Comparison of ENCODE assay signal across 16 cellular contexts in the genomic region with DNA sequence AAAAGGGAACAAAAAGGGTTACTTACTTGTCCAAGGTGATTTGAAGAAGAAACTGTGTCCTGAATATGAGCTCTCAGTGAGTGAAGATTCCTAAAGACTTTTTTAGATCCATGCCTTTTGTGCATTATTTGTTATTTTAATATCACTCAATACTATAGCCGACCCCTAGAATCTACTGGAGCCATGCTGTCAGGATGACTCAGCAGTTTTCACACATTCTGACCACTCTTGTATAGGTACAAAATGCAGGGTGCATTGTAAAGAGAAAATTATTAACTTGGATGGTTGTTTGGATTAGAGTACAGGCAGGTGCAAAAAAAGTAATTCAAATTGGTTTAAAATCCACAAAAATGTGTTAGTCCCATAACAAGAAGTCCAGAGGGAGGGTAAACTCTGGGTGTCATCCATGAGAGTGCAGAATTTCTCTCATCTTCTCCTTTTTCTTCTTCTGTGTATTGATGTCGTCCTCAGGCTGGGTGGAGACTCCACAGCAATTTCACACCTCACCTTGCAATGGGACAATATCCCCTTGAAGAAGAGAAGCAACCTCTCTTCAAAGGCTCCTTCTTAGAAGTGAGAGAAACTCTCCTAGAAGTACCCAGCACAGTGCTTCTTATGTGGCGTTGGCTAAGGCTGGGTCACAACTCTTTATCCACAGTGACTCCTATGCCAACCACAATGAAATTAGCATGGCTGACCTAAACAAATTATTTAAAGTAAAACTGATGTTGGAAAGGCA.
DNase-seq lines count a peak whose midpoint lies in the region; ATAC-seq, FAIRE-seq and TF ChIP-seq lines count a peak whose summit lies in the region.
"Had no signal": no experiment of that assay in that cellular context is flagged by ENCODE, and none has a peak within 500 bp of the region (broad histone marks: within the 10 kb centered on the region; RNA-seq: fewer than 3 reads in every experiment).

No MANE protein-coding gene starts in this region.

- no peak overlapping the region for H2BK12ac ChIP-seq in mesenchymal stem cell (ENCODE audit: low read length in 2 of 2)

- H3K36me3 ChIP-seq in IMR-90 (ENCODE audit: control insufficient read depth, insufficient read depth, low read length): no peaks in the 10 kb centered on the region
- H3K36me3 ChIP-seq in mesenchymal stem cell (ENCODE audit: control insufficient read depth in 1 of 2, insufficient read depth in 2 of 2, low read depth in 1 of 2, low read length in 2 of 2): no peaks in the 10 kb centered on the region

- H3K27me3 ChIP-seq in IMR-90 (ENCODE audit: control insufficient read depth, insufficient read depth, low read length) (no peaks in the 10 kb centered on the region; the same call in 1 of the 2 replicates), mesenchymal stem cell (ENCODE audit: control insufficient read depth in 1 of 2, insufficient read depth in 1 of 2, low read length in 2 of 2) (no peaks in the 10 kb centered on the region)

- H3K18ac ChIP-seq in IMR-90 (ENCODE audit: low read depth, low read length) (no peak overlapping the region), mesenchymal stem cell (ENCODE audit: low read depth in 1 of 2, low read length in 2 of 2) (no peak overlapping the region)

- peaks cover 26% of the 10 kb centered on the region for H3K4me1 Mint-ChIP-seq in activated CD4-positive, alpha-beta memory T cell treated with anti-CD3 and anti-CD28 coated beads, Interleukin-2, amount 10 ng/mL, durations not matched to agents 7 days and 5 days
- peaks cover 14% of the 10 kb centered on the region for H3K4me1 Mint-ChIP-seq in activated CD4-positive, alpha-beta memory T cell treated with anti-CD3 and anti-CD28 coated beads for 36 hours (ENCODE audit: low read depth)
- H3K4me1 Mint-ChIP-seq: B cell, H9 had no signal

- H3K9me3 ChIP-seq in A549 (peaks cover 7% of the 10 kb centered on the region; the same call in 2 of the 3 replicates), IMR-90 (ENCODE audit: control insufficient read depth, insufficient read depth, low read length) (no peaks in the 10 kb centered on the region), mesenchymal stem cell (ENCODE audit: control insufficient read depth, low read length) (peaks cover 1% of the 10 kb centered on the region)

- H3K4me1 ChIP-seq in A549: peaks cover 17% of the 10 kb centered on the region
- H3K4me1 ChIP-seq in IMR-90 (ENCODE audit: control insufficient read depth, insufficient read depth, low read length): no peaks in the 10 kb centered on the region
- H3K4me1 ChIP-seq in mesenchymal stem cell (ENCODE audit: control insufficient read depth, insufficient read depth, low read depth, low read length): no peaks in the 10 kb centered on the region

- in situ Hi-C loops in IMR-90 (cut with MboI; ENCODE audit: low sequenced_read_pairs): no loop called here

- H2BK15ac ChIP-seq in IMR-90 (ENCODE audit: low read depth, low read length) (no peak overlapping the region), mesenchymal stem cell (ENCODE audit: low read depth, poor library complexity, severe bottlenecking) (no peak overlapping the region)

- H3K4me2 ChIP-seq in A549 (no peak overlapping the region), IMR-90 (ENCODE audit: low read depth, low read length) (no peak overlapping the region), mesenchymal stem cell (ENCODE audit: low read length, poor library complexity, severe bottlenecking) (no peak overlapping the region)

- dilution Hi-C loops in IMR-90 (cut with HindIII; ENCODE audit: low sequenced_read_pairs, unreplicated experiment): no loop called here

- CTCF ChIA-PET in activated CD4-positive, alpha-beta memory T cell treated with anti-CD3 and anti-CD28 coated beads, Interleukin-2, amount 10 ng/mL, durations not matched to agents 7 days and 5 days (lab: Charles Lee): no interaction called here
- CTCF ChIA-PET in activated CD4-positive, alpha-beta memory T cell treated with anti-CD3 and anti-CD28 coated beads for 36 hours (lab: Charles Lee): no interaction called here
- CTCF ChIA-PET in A549 (lab: Yijun Ruan, JAX): interaction anchor here (1.2 to 1.7 kb wide), 2 partner anchors 11 to 24 kb away, joined by 3 to 7 read pairs; no protein-coding TSS in a partner anchor
- CTCF ChIA-PET in IMR-90 (lab: Yijun Ruan, JAX): no interaction called here

- peak overlapping the region; percentile 27 for H3K27ac Mint-ChIP-seq in activated CD4-positive, alpha-beta memory T cell treated with anti-CD3 and anti-CD28 coated beads, Interleukin-2, amount 10 ng/mL, durations not matched to agents 7 days and 5 days
- H3K27ac Mint-ChIP-seq in activated CD4-positive, alpha-beta memory T cell treated with anti-CD3 and anti-CD28 coated beads for 36 hours: no peak overlapping the region
- H3K27ac Mint-ChIP-seq: B cell; CD4-positive, alpha-beta T cell; H9 had no signal

- H3K36me3 Mint-ChIP-seq in activated CD4-positive, alpha-beta memory T cell treated with anti-CD3 and anti-CD28 coated beads, Interleukin-2, amount 10 ng/mL, durations not matched to agents 7 days and 5 days (ENCODE audit: low read depth): peaks cover 80% of the 10 kb centered on the region
- peaks cover 42% of the 10 kb centered on the region for H3K36me3 Mint-ChIP-seq in activated CD4-positive, alpha-beta memory T cell treated with anti-CD3 and anti-CD28 coated beads for 36 hours

- H2AK9ac ChIP-seq in IMR-90 (replicated peaks; ENCODE audit: low read depth, low read length, poor library complexity): no peak overlapping the region

- no peak overlapping the region for H3K23ac ChIP-seq in IMR-90 (ENCODE audit: low read depth, low read length)
- no peak overlapping the region for H3K23ac ChIP-seq in mesenchymal stem cell (ENCODE audit: low read length in 2 of 2)

- H4K8ac ChIP-seq in IMR-90 (ENCODE audit: low read depth in 2 of 2, low read length in 2 of 2) (no peak overlapping the region), mesenchymal stem cell (ENCODE audit: low read length) (no peak overlapping the region)

- TF ChIP-seq CTCF in A549 (IDR thresholded peaks at IDR 0.05) (no peak), IMR-90 (conservative IDR thresholded peaks at IDR 0.05; ENCODE audit: low read depth, low read length) (no peak)

- H2AFZ ChIP-seq in IMR-90 (replicated peaks; ENCODE audit: low read length, poor library complexity) (no peak overlapping the region), mesenchymal stem cell (ENCODE audit: low read depth, low read length) (no peak overlapping the region)
- H2AFZ ChIP-seq: GM23248 had no signal

- TF ChIP-seq EP300 in A549 (IDR thresholded peaks at IDR 0.05): no peak

- no peaks in the 10 kb centered on the region for H4K20me1 ChIP-seq in IMR-90 (ENCODE audit: insufficient read depth, low read length)

- no peaks in the 10 kb centered on the region for H3K27me3 Mint-ChIP-seq in activated CD4-positive, alpha-beta memory T cell treated with anti-CD3 and anti-CD28 coated beads, Interleukin-2, amount 10 ng/mL, durations not matched to agents 7 days and 5 days
- H3K27me3 Mint-ChIP-seq in activated CD4-positive, alpha-beta memory T cell treated with anti-CD3 and anti-CD28 coated beads for 36 hours: no peaks in the 10 kb centered on the region
- H3K27me3 Mint-ChIP-seq: B cell; CD4-positive, alpha-beta T cell had no signal

- TF ChIP-seq RAD21 in A549 (conservative IDR thresholded peaks at IDR 0.05 in 1 of 2, IDR thresholded peaks at IDR 0.05 in 1 of 2) (no peak), IMR-90 (IDR thresholded peaks at IDR 0.05; ENCODE audit: low read length) (no peak)

- H2BK120ac ChIP-seq in IMR-90 (ENCODE audit: low read depth, low read length) (no peak overlapping the region), mesenchymal stem cell (ENCODE audit: low read depth, low read length) (no peak overlapping the region)

- intact Hi-C loops in activated CD4-positive, alpha-beta memory T cell treated with anti-CD3 and anti-CD28 coated beads for 36 hours (cut with micrococcal nuclease): no loop called here
- intact Hi-C loops in IMR-90 (cut with micrococcal nuclease): no loop called here

- H3K27ac ChIP-seq in A549 (peak overlapping the region; percentile 51 to 72; a peak in 5 of 6 replicates), IMR-90 (ENCODE audit: insufficient read depth, low read length) (no peak overlapping the region), mesenchymal stem cell (ENCODE audit: low read length, poor library complexity, severe bottlenecking) (no peak overlapping the region)
- H3K27ac ChIP-seq: GM23248 had no signal

- H3K4me3 Mint-ChIP-seq in activated CD4-positive, alpha-beta memory T cell treated with anti-CD3 and anti-CD28 coated beads, Interleukin-2, amount 10 ng/mL, durations not matched to agents 7 days and 5 days: no peak overlapping the region
- no peak overlapping the region for H3K4me3 Mint-ChIP-seq in activated CD4-positive, alpha-beta memory T cell treated with anti-CD3 and anti-CD28 coated beads for 36 hours
- H3K4me3 Mint-ChIP-seq: B cell; CD4-positive, alpha-beta T cell; H9 had no signal

- TF ChIP-seq POLR2A in A549 (IDR thresholded peaks at IDR 0.05; ENCODE audit: low read length): no peak
- TF ChIP-seq POLR2A in IMR-90 (IDR thresholded peaks at IDR 0.05; ENCODE audit: low read depth, low read length): no peak

- WGBS in A549 (ENCODE audit: missing lambda C conversion rate): 90% methylated on average over 3 of the region's 3 CpGs
- WGBS in IMR-90 (ENCODE audit: extremely low coverage in 2 of 2, insufficient read length in 1 of 2), 2 experiments: no CpG with 5 or more reads among the region's 3 CpGs
- WGBS in mesenchymal stem cell: 96% methylated on average over 2 of the region's 3 CpGs

- no peak overlapping the region for H2BK5ac ChIP-seq in IMR-90 (ENCODE audit: low read depth, low read length, poor library complexity, severe bottlenecking)
- peak overlapping the region; percentile 66 for H2BK5ac ChIP-seq in mesenchymal stem cell (ENCODE audit: low read depth, low read length, poor library complexity, severe bottlenecking)

- peaks cover 8% of the 10 kb centered on the region for H3K9me3 Mint-ChIP-seq in activated CD4-positive, alpha-beta memory T cell treated with anti-CD3 and anti-CD28 coated beads, Interleukin-2, amount 10 ng/mL, durations not matched to agents 7 days and 5 days
- no peaks in the 10 kb centered on the region for H3K9me3 Mint-ChIP-seq in activated CD4-positive, alpha-beta memory T cell treated with anti-CD3 and anti-CD28 coated beads for 36 hours
- H3K9me3 Mint-ChIP-seq: CD4-positive, alpha-beta T cell had no signal

- no peak for DNase-seq in activated CD4-positive, alpha-beta memory T cell treated with anti-CD3 and anti-CD28 coated beads, Interleukin-2, amount 10 ng/mL, durations not matched to agents 7 days and 5 days
- no peak for DNase-seq in activated CD4-positive, alpha-beta memory T cell treated with anti-CD3 and anti-CD28 coated beads for 36 hours
- DNase-seq in A549 (ENCODE audit: low read depth in 1 of 2, low spot score in 1 of 2) (no peak), IMR-90 (no peak), mesenchymal stem cell (no peak), NCI-H1930 (lab: John Stamatoyannopoulos, UW) (no peak)
- DNase-seq: C1 segment of cervical spinal cord; Calu3; CD4-positive, alpha-beta T cell; DMS 273 treated with DMSO at 0.1 percent for 48 hours; GM23248; H9 had no signal

- no TSS peak for BruUV-seq in IMR-90 (replicated peaks; lab: Mats Ljungman, UMichigan)

- H3K79me1 ChIP-seq in IMR-90 (ENCODE audit: low read depth in 1 of 2, low read length in 2 of 2) (no peaks in the 10 kb centered on the region), mesenchymal stem cell (replicated peaks; ENCODE audit: low read length, poor library complexity, severe bottlenecking) (no peaks in the 10 kb centered on the region)

- H3K4ac ChIP-seq in IMR-90 (ENCODE audit: low read depth, low read length) (no peak overlapping the region), mesenchymal stem cell (ENCODE audit: low read depth in 1 of 2, low read length in 2 of 2) (no peak overlapping the region)

- POLR2A ChIA-PET in activated CD4-positive, alpha-beta memory T cell treated with anti-CD3 and anti-CD28 coated beads, Interleukin-2, amount 10 ng/mL, durations not matched to agents 7 days and 5 days (lab: Charles Lee): no interaction called here
- POLR2A ChIA-PET in activated CD4-positive, alpha-beta memory T cell treated with anti-CD3 and anti-CD28 coated beads for 36 hours (lab: Charles Lee): no interaction called here
- POLR2A ChIA-PET in A549 (lab: Yijun Ruan, JAX) (no interaction called here), IMR-90 (lab: Charles Lee; ENCODE audit: unreplicated experiment) (no interaction called here)

- H2BK20ac ChIP-seq in IMR-90 (ENCODE audit: low read depth, low read length): no peak overlapping the region

- no peak for FAIRE-seq in A549 (lab: Jason Lieb, UNC)
- FAIRE-seq: GM12878, GM18507 had no signal

- no peak overlapping the region for H4K5ac ChIP-seq in IMR-90 (ENCODE audit: low read depth, low read length)

- no peak overlapping the region for H3K4me3 ChIP-seq in A549
- H3K4me3 ChIP-seq in IMR-90 (ENCODE audit: insufficient read depth, low read depth, low read length): no peak overlapping the region
- H3K4me3 ChIP-seq in mesenchymal stem cell (ENCODE audit: insufficient read depth in 1 of 2, low read depth in 1 of 2, low read length in 2 of 2): no peak overlapping the region
- H3K4me3 ChIP-seq: GM12878, GM23248 had no signal

- H4K91ac ChIP-seq in IMR-90 (ENCODE audit: insufficient read depth, low read depth, low read length): no peak overlapping the region
- no peak overlapping the region for H4K91ac ChIP-seq in mesenchymal stem cell (ENCODE audit: low read length)

- H3K9me1 ChIP-seq in IMR-90 (ENCODE audit: insufficient read depth, low read length): no peaks in the 10 kb centered on the region

- H3K9ac ChIP-seq in IMR-90 (ENCODE audit: low read depth, low read length) (no peak overlapping the region), mesenchymal stem cell (ENCODE audit: low read length) (no peak overlapping the region)
- H3K9ac ChIP-seq: GM23248 had no signal

- H3K56ac ChIP-seq in IMR-90 (ENCODE audit: extremely low read depth, insufficient read depth, low read length): no peak overlapping the region

- H3K14ac ChIP-seq in IMR-90 (replicated peaks; ENCODE audit: low read depth, low read length): no peak overlapping the region
- H3K14ac ChIP-seq in mesenchymal stem cell (ENCODE audit: low read length in 2 of 2): no peak overlapping the region

- H2AK5ac ChIP-seq in IMR-90 (ENCODE audit: low read depth, low read length) (no peak overlapping the region), mesenchymal stem cell (ENCODE audit: low read length, severe bottlenecking) (no peak overlapping the region)

- ATAC-seq in A549 (no peak), IMR-90 (ENCODE audit: low read depth) (no peak), HG02852 (IDR thresholded peaks at IDR 0.05; ENCODE audit: unreplicated experiment) (no peak)
- ATAC-seq: GM12878 had no signal

Comparison
In these comparisons a context has a peak if more than half of its experiments do, and no peak if none do; other contexts are left out.
1. H3K27ac ChIP-seq: peak in A549 (2 of 2); none in IMR-90 (single experiment) and mesenchymal stem cell (single experiment).